1 cellular context compared by ENCODE assay signal in genomic region chrX:51334276-51334675, GRCh38.
TF ChIP-seq lines count a peak whose summit lies in the region.

No MANE protein-coding gene starts in this region.

TF ChIP-seq in GM23338, 12 proteins besides CTCF, POLR2A, EP300 and RAD21:
- TF ChIP-seq, protein P1, sequence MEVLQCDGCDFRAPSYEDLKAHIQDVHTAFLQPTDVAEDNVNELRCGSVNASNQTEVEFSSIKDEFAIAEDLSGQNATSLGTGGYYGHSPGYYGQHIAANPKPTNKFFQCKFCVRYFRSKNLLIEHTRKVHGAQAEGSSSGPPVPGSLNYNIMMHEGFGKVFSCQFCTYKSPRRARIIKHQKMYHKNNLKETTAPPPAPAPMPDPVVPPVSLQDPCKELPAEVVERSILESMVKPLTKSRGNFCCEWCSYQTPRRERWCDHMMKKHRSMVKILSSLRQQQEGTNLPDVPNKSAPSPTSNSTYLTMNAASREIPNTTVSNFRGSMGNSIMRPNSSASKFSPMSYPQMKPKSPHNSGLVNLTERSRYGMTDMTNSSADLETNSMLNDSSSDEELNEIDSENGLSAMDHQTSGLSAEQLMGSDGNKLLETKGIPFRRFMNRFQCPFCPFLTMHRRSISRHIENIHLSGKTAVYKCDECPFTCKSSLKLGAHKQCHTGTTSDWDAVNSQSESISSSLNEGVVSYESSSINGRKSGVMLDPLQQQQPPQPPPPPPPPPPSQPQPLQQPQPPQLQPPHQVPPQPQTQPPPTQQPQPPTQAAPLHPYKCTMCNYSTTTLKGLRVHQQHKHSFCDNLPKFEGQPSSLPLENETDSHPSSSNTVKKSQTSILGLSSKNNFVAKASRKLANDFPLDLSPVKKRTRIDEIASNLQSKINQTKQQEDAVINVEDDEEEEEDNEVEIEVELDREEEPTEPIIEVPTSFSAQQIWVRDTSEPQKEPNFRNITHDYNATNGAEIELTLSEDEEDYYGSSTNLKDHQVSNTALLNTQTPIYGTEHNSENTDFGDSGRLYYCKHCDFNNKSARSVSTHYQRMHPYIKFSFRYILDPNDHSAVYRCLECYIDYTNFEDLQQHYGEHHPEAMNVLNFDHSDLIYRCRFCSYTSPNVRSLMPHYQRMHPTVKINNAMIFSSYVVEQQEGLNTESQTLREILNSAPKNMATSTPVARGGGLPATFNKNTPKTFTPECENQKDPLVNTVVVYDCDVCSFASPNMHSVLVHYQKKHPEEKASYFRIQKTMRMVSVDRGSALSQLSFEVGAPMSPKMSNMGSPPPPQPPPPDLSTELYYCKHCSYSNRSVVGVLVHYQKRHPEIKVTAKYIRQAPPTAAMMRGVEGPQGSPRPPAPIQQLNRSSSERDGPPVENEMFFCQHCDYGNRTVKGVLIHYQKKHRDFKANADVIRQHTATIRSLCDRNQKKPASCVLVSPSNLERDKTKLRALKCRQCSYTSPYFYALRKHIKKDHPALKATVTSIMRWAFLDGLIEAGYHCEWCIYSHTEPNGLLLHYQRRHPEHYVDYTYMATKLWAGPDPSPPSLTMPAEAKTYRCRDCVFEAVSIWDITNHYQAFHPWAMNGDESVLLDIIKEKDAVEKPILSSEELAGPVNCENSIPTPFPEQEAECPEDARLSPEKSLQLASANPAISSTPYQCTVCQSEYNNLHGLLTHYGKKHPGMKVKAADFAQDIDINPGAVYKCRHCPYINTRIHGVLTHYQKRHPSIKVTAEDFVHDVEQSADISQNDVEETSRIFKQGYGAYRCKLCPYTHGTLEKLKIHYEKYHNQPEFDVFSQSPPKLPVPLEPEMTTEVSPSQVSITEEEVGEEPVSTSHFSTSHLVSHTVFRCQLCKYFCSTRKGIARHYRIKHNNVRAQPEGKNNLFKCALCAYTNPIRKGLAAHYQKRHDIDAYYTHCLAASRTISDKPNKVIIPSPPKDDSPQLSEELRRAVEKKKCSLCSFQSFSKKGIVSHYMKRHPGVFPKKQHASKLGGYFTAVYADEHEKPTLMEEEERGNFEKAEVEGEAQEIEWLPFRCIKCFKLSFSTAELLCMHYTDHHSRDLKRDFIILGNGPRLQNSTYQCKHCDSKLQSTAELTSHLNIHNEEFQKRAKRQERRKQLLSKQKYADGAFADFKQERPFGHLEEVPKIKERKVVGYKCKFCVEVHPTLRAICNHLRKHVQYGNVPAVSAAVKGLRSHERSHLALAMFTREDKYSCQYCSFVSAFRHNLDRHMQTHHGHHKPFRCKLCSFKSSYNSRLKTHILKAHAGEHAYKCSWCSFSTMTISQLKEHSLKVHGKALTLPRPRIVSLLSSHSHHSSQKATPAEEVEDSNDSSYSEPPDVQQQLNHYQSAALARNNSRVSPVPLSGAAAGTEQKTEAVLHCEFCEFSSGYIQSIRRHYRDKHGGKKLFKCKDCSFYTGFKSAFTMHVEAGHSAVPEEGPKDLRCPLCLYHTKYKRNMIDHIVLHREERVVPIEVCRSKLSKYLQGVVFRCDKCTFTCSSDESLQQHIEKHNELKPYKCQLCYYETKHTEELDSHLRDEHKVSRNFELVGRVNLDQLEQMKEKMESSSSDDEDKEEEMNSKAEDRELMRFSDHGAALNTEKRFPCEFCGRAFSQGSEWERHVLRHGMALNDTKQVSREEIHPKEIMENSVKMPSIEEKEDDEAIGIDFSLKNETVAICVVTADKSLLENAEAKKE (CRISPR knock-in tag; IDR thresholded peaks at IDR 0.05) = no peak
- TF ChIP-seq ZNF114 (CRISPR knock-in tag; IDR thresholded peaks at IDR 0.05) (no peak), POLR2AphosphoS5 (IDR thresholded peaks at IDR 0.05; ENCODE audit: low read depth) (no peak), EZH2phosphoT487 (IDR thresholded peaks at IDR 0.05; ENCODE audit: unreplicated experiment) (no peak), NANOG (IDR thresholded peaks at IDR 0.05; ENCODE audit: borderline replicate concordance) (no peak), STAT1 (IDR thresholded peaks at IDR 0.05; ENCODE audit: unreplicated experiment) (no peak), ZNF331 (CRISPR knock-in tag; IDR thresholded peaks at IDR 0.05; ENCODE audit: low read depth) (no peak), JUNB (IDR thresholded peaks at IDR 0.05; ENCODE audit: unreplicated experiment) (no peak), EZH2 (IDR thresholded peaks at IDR 0.05; ENCODE audit: low read depth, unreplicated experiment) (no peak), CREB1 (CRISPR knock-in tag; IDR thresholded peaks at IDR 0.05; ENCODE audit: low read depth) (no peak), ETS1 (IDR thresholded peaks at IDR 0.05) (no peak)
- TF ChIP-seq, protein P2, sequence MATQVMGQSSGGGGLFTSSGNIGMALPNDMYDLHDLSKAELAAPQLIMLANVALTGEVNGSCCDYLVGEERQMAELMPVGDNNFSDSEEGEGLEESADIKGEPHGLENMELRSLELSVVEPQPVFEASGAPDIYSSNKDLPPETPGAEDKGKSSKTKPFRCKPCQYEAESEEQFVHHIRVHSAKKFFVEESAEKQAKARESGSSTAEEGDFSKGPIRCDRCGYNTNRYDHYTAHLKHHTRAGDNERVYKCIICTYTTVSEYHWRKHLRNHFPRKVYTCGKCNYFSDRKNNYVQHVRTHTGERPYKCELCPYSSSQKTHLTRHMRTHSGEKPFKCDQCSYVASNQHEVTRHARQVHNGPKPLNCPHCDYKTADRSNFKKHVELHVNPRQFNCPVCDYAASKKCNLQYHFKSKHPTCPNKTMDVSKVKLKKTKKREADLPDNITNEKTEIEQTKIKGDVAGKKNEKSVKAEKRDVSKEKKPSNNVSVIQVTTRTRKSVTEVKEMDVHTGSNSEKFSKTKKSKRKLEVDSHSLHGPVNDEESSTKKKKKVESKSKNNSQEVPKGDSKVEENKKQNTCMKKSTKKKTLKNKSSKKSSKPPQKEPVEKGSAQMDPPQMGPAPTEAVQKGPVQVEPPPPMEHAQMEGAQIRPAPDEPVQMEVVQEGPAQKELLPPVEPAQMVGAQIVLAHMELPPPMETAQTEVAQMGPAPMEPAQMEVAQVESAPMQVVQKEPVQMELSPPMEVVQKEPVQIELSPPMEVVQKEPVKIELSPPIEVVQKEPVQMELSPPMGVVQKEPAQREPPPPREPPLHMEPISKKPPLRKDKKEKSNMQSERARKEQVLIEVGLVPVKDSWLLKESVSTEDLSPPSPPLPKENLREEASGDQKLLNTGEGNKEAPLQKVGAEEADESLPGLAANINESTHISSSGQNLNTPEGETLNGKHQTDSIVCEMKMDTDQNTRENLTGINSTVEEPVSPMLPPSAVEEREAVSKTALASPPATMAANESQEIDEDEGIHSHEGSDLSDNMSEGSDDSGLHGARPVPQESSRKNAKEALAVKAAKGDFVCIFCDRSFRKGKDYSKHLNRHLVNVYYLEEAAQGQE (IDR thresholded peaks at IDR 0.05; ENCODE audit: unreplicated experiment) = no peak
TF ChIP-seq in GM23338: peak in this region for 0.
